21 cellular contexts compared by ENCODE assay signal in the genomic region with DNA sequence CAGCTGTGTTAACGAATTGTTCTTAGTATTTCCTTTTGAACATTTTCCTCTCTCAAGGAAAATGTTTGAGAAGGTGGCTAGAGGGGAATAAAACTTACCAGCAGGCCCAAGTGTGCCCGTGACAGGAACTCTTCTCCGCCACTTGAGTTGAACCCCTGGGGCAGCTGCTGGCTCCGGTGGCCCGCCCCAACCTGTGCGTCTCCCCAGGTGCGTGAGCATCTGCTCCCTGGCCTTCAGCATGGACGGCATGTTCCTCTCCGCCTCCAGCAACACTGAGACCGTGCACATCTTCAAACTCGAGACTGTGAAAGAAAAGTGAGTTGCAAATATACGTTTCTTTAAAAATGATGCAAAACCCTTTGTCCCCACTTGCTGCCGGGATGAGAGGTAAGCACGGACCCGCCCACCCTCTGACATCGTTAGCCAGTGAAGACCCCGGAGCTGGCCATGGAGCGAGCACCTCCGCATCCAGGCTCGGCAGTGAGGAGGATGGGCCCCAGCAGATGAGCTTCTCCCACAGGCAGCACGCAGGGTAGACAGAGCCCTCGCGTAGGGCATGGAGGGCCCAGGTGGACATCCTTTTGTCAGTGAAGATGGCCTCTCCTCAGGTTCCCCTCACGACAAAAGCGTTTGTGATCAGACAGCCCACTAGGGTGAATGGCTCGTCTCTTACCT.
"Had no signal": no experiment of that assay in that cellular context is flagged by ENCODE, and none has a peak within 500 bp of the region (broad histone marks: within the 10 kb centered on the region; RNA-seq: fewer than 3 reads in every experiment).

No MANE protein-coding gene starts in this region.

- H3K9me3 ChIP-seq: colonic mucosa, esophagus squamous epithelium, left lung, pancreas, prostate gland, right lobe of liver, stomach, thoracic aorta, transverse colon had no signal

- FAIRE-seq: islet of Langerhans, pancreas had no signal

- H3K27me3 ChIP-seq: cardiac muscle cell, colonic mucosa, esophagus squamous epithelium, left lung, pancreas, right lobe of liver, stomach, transverse colon had no signal

- H3K4me3 ChIP-seq: cardiac muscle cell, colonic mucosa, esophagus squamous epithelium, left lung, lung, pancreas, prostate gland, right lobe of liver, stomach, thoracic aorta, transverse colon had no signal

- DNase-seq: cerebellar nuclear complex; colonic mucosa; dermis blood vessel endothelial cell; esophagus squamous epithelium; foreskin fibroblast; hippocampal formation; mesendoderm; naive thymus-derived CD8-positive, alpha-beta T cell; nucleus accumbens; stimulated activated naive CD4-positive, alpha-beta T cell; stomach; substantia nigra; transverse colon had no signal

- ATAC-seq: left lung; naive thymus-derived CD8-positive, alpha-beta T cell; pancreas; right lobe of liver had no signal

- H3K4me1 ChIP-seq: colonic mucosa, pancreas, right lobe of liver, transverse colon had no signal

- H3K27ac ChIP-seq: cardiac muscle cell, colonic mucosa, esophagus squamous epithelium, left lung, pancreas, prostate gland, right lobe of liver, stomach, thoracic aorta, transverse colon had no signal
